In genomic region chr6:153001767-153002612, GRCh38 we compare ENCODE assay signal across 8 cellular contexts. TPM values are rescaled to one million over a fixed set of nuclear protein-coding genes. Genes with fewer than 3 reads are reported as not detected.
DNase-seq lines count a peak whose midpoint lies in the region; ATAC-seq lines count a peak whose summit lies in the region.

No MANE protein-coding gene starts in this region.

- DNase-seq in AG08396 (ENCODE audit: low spot score): peak; percentile 11
- peak; percentile 8 to 43 for DNase-seq in SJCRH30
- DNase-seq in SW480 (ENCODE audit: low spot score): no peak
- DNase-seq in GDM1 (lab: John Stamatoyannopoulos, UW): no peak

- H3K9ac ChIP-seq in duodenal mucosa (ENCODE audit: low read depth in 1 of 2, low read length in 2 of 2): peak overlapping the region; percentile 88 to 94

- peaks cover 25% of the 10 kb centered on the region for H3K36me3 ChIP-seq in SJCRH30
- peaks cover under 1 to 5% of the 10 kb centered on the region in 2 donors for H3K36me3 ChIP-seq in duodenal mucosa (ENCODE audit: control insufficient read depth in 1 of 2, insufficient read depth in 2 of 2, low read length in 2 of 2)

- H3K27me3 ChIP-seq in SJCRH30 (no peaks in the 10 kb centered on the region), duodenal mucosa (ENCODE audit: control insufficient read depth in 1 of 2, insufficient read depth in 2 of 2, low read length in 2 of 2) (no peaks in the 10 kb centered on the region), mononuclear cell (ENCODE audit: insufficient read depth, low read length) (no peaks in the 10 kb centered on the region)

- ATAC-seq in GM18508 (IDR thresholded peaks at IDR 0.05; ENCODE audit: insufficient read depth, unreplicated experiment): peak; percentile 5
- ATAC-seq in HG03039 (IDR thresholded peaks at IDR 0.05; ENCODE audit: unreplicated experiment): peak; percentile 15

- H3K9me3 ChIP-seq in SJCRH30 (replicated peaks): no peaks in the 10 kb centered on the region
- no peaks in the 10 kb centered on the region for H3K9me3 ChIP-seq in duodenal mucosa (ENCODE audit: control insufficient read depth in 1 of 2, low read length in 2 of 2)
- no peaks in the 10 kb centered on the region for H3K9me3 ChIP-seq in mononuclear cell (ENCODE audit: low read depth, low read length)

- H3K4me3 ChIP-seq in SJCRH30 (peak overlapping the region; percentile 89), duodenal mucosa (ENCODE audit: low read depth in 1 of 2, low read length in 2 of 2) (peak overlapping the region; percentile 93 to 97), mononuclear cell (ENCODE audit: low read length) (peak overlapping the region; percentile 70)

- no peaks in the 10 kb centered on the region; the same call in 1 of the 2 replicates for H3K4me1 ChIP-seq in SJCRH30
- H3K4me1 ChIP-seq in duodenal mucosa (ENCODE audit: control insufficient read depth in 1 of 2, insufficient read depth in 2 of 2, low read length in 2 of 2): peaks cover 24 to 26% of the 10 kb centered on the region in 2 donors
- peaks cover 29% of the 10 kb centered on the region for H3K4me1 ChIP-seq in mononuclear cell (ENCODE audit: insufficient read depth, low read length)

- peak overlapping the region; percentile 85 for H3K27ac ChIP-seq in SJCRH30
- peak overlapping the region; percentile 1 for H3K27ac ChIP-seq in duodenal mucosa (ENCODE audit: low read depth, low read length)

RNA-seq across cellular contexts. Expression of gene MTRF1L, which starts 0.5 kb away (rescaled TPM):
- 23.7 and 26.0 TPM in 2 replicates for total RNA-seq in SJCRH30 (2014; rRNA removed; shearing (Covaris generic))
- 24.7 TPM for total RNA-seq in mononuclear cell

RNA-seq across cellular contexts. Expression of gene FBXO5, which starts 19.1 kb away (rescaled TPM):
- 101 and 114 TPM in 2 replicates for total RNA-seq in SJCRH30 (2014; rRNA removed; shearing (Covaris generic))
- total RNA-seq in mononuclear cell: 5.1 TPM

Comparison
In these comparisons a context has a peak if more than half of its experiments do, and no peak if none do; other contexts are left out.
1. DNase-seq: peak in AG08396 (single experiment) and SJCRH30 (2 of 2); none in SW480 (single experiment) and GDM1 (single experiment).
2. RNA of gene FBXO5, which starts 19.1 kb away (total RNA-seq): 101 to 114 TPM in SJCRH30; 5.1 TPM in mononuclear cell (single experiment); every median in the first group is over 10 times any median in the second.
3. Peak in every context shown above with its lines, with median percentiles within 50 percentile points of each other: H3K4me3 ChIP-seq.